8 cellular contexts compared by ENCODE assay signal in the genomic region with DNA sequence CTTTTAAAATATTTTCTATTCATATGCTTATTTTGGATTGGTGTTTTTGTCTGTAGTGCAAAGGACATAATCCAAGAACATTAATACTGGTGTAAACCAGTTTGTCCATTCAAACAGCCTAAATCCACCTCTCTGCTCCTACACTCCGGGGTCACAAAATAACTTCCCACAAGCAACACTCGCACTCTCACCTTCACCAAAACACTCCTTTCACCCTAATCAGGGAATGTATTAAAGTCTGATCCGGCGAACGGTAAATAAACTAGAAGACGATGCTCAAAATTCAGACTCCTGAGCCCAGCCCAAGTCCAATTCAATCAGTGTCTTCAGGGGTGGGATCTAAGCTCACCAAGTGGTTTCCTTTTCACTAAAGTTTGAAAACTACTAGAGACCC. TPM values are rescaled to one million over a fixed set of nuclear protein-coding genes. Genes with fewer than 3 reads are reported as not detected.
A peak's percentile ranks its signal among the peaks of the same experiment; 100 is the strongest.
DNase-seq lines count a peak whose midpoint lies in the region; ATAC-seq and TF ChIP-seq lines count a peak whose summit lies in the region.

No MANE protein-coding gene starts in this region.

- no peak for ATAC-seq in left ventricle myocardium superior
- ATAC-seq in GM19452 (IDR thresholded peaks at IDR 0.05; ENCODE audit: unreplicated experiment) = no peak

- H3K27ac Mint-ChIP-seq in activated CD4-positive, alpha-beta memory T cell treated with anti-CD3 and anti-CD28 coated beads for 36 hours = peak overlapping the region; percentile 96

- DNase-seq in cardiac muscle cell (ENCODE audit: low read depth in 1 of 2, low spot score in 1 of 2) (no peak), left ventricle myocardium superior (no peak), right atrium auricular region (ENCODE audit: low spot score) (no peak), skeletal muscle cell (ENCODE audit: low read depth) (no peak), Kasumi-1 (lab: John Stamatoyannopoulos, UW) (no peak), activated gamma-delta T cell (lab: John Stamatoyannopoulos, UW) (no peak)
- no peak for DNase-seq in activated CD4-positive, alpha-beta memory T cell treated with anti-CD3 and anti-CD28 coated beads for 36 hours

- intact Hi-C loops in left ventricle myocardium superior (cut with micrococcal nuclease) = no loop called here
- intact Hi-C loops in activated CD4-positive, alpha-beta memory T cell treated with anti-CD3 and anti-CD28 coated beads for 36 hours (cut with micrococcal nuclease) = loop anchor here (1.0 to 10.0 kb wide), 7 partner anchors 66 to 1259 kb away; a partner anchor contains a TSS

- TF ChIP-seq CTCF in cardiac muscle cell (IDR thresholded peaks at IDR 0.05; ENCODE audit: low read depth, low read length) (no peak), right atrium auricular region (IDR thresholded peaks at IDR 0.05) (no peak)

- H3K27ac ChIP-seq in cardiac muscle cell (peak overlapping the region; percentile 92), right atrium auricular region (peak overlapping the region; percentile 87 to 90)

- CTCF ChIA-PET in activated CD4-positive, alpha-beta memory T cell treated with anti-CD3 and anti-CD28 coated beads for 36 hours (lab: Charles Lee) = interaction anchor here (2.9 kb wide), 1 partner anchor 67 kb away, joined by 19 read pairs; a partner anchor contains a TSS

- no peaks in the 10 kb centered on the region for H3K27me3 Mint-ChIP-seq in activated CD4-positive, alpha-beta memory T cell treated with anti-CD3 and anti-CD28 coated beads for 36 hours

- H3K4me3 ChIP-seq in cardiac muscle cell (peak overlapping the region; percentile 83), right atrium auricular region (peak overlapping the region; percentile 89 to 91), skeletal muscle cell (ENCODE audit: low read depth, low read length) (peak overlapping the region; percentile 86)

- no peaks in the 10 kb centered on the region for H3K9me3 ChIP-seq in cardiac muscle cell (ENCODE audit: low read depth)
- H3K9me3 ChIP-seq in right atrium auricular region = no peaks in the 10 kb centered on the region

- no peaks in the 10 kb centered on the region for H3K9me3 Mint-ChIP-seq in activated CD4-positive, alpha-beta memory T cell treated with anti-CD3 and anti-CD28 coated beads for 36 hours

- peaks cover 7% of the 10 kb centered on the region for H3K36me3 Mint-ChIP-seq in activated CD4-positive, alpha-beta memory T cell treated with anti-CD3 and anti-CD28 coated beads for 36 hours

- peaks cover 41% of the 10 kb centered on the region for H3K4me1 Mint-ChIP-seq in activated CD4-positive, alpha-beta memory T cell treated with anti-CD3 and anti-CD28 coated beads for 36 hours (ENCODE audit: low read depth)

- H3K36me3 ChIP-seq in cardiac muscle cell = no peaks in the 10 kb centered on the region
- H3K36me3 ChIP-seq in right atrium auricular region = no peaks in the 10 kb centered on the region

- peak overlapping the region; percentile 95 for H3K4me3 Mint-ChIP-seq in activated CD4-positive, alpha-beta memory T cell treated with anti-CD3 and anti-CD28 coated beads for 36 hours

- H3K4me1 ChIP-seq in cardiac muscle cell (ENCODE audit: low read depth) (no peaks in the 10 kb centered on the region), right atrium auricular region (peaks cover 0 to 25% of the 10 kb centered on the region in 2 donors)

- H3K27me3 ChIP-seq in cardiac muscle cell (peaks cover 14% of the 10 kb centered on the region), right atrium auricular region (no peaks in the 10 kb centered on the region)

- POLR2A ChIA-PET in activated CD4-positive, alpha-beta memory T cell treated with anti-CD3 and anti-CD28 coated beads for 36 hours (lab: Charles Lee) = interaction anchor here (2.9 kb wide), 2 partner anchors 64 to 67 kb away, joined by 9 to 37 read pairs; a partner anchor contains a TSS

RNA-seq across cellular contexts. Expression of a gene that starts 0.6 kb away (rescaled TPM):
- total RNA-seq in cardiac muscle cell (23.5 and 35.3 TPM in 2 replicates), left ventricle myocardium superior (25.5 TPM), right atrium auricular region (10 to 100 TPM; 22.4 to 25.7 TPM)
- polyA plus RNA-seq in cardiac muscle cell = 29.3 and 32.2 TPM in 2 replicates
- total RNA-seq in activated CD4-positive, alpha-beta memory T cell treated with anti-CD3 and anti-CD28 coated beads for 36 hours = 10 to 100 TPM; 36.5 to 40.2 TPM
